In the genomic region with DNA sequence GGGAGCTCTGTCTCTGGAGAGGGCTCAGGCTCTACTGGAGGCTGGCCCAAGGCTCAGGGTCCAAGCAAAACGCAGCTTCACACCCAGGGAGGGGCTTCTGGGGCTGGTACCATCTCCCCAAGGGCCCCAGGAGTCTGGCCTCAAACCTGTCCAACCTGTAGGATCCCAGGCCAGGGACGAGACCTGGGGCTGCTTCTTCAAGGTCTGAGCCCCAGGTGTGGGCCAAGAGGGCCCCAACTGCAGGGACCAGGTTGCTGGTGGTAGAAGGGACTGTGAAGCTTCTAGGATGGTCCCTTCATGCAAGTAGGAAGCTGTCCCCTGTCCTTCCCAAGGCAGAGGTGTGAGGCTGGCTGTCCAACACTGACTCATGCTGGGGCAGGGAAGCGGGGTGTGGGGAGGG, we compare ENCODE assay signal across 16 cellular contexts. TPM values are rescaled to one million over a fixed set of nuclear protein-coding genes. Genes with fewer than 3 reads are reported as not detected.
"Had no signal": no experiment of that assay in that cellular context is flagged by ENCODE, and none has a peak within 500 bp of the region (broad histone marks: within the 10 kb centered on the region; RNA-seq: fewer than 3 reads in every experiment).

No MANE protein-coding gene starts in this region.

- H3K36me3 Mint-ChIP-seq: stimulated activated memory B cell treated with anti-CD40 and anti-IgM and Interleukin-4, amounts not matched to agents 10 μg/mL and 1 μg/mL and 100 μg/mL, for 72 hours had no signal

- ATAC-seq: activated T-helper 17 cell treated with anti-CD3 and anti-CD28 coated beads, Interleukin-2, amount 50 U/mL, for 72 hours; heart right ventricle; left lobe of liver; naive thymus-derived CD4-positive, alpha-beta T cell; right lobe of liver; stimulated activated memory B cell treated with anti-CD40 and anti-IgM and Interleukin-4, amounts not matched to agents 10 μg/mL and 1 μg/mL and 100 μg/mL, for 72 hours had no signal

- DNase-seq: activated CD4-positive, alpha-beta memory T cell treated with anti-CD3 and anti-CD28 coated beads, Interleukin-2, amount 10 ng/mL, durations not matched to agents 7 days and 5 days; activated CD4-positive, alpha-beta T cell treated with anti-CD3 and anti-CD28 coated beads for 4 hours; activated CD4-positive, CD25-positive, alpha-beta regulatory T cell; activated naive CD4-positive, alpha-beta T cell treated with Interleukin-2 at 50 U/mL for 16 hours; activated naive CD8-positive, alpha-beta T cell treated with anti-CD3 and anti-CD28 coated beads, Interleukin-2, amount 10 ng/mL, durations not matched to agents 7 days and 5 days; amygdala; cortex of kidney; heart right ventricle; stimulated activated CD4-positive, alpha-beta T cell treated with anti-CD3 and anti-CD28 coated beads, Interleukin-2, amount 100 ng/mL, for 24 hours had no signal

- H3K27me3 Mint-ChIP-seq: activated T-helper 17 cell treated with anti-CD3 and anti-CD28 coated beads, Interleukin-2, amount 50 U/mL, for 72 hours had no signal

- H3K4me3 Mint-ChIP-seq: activated CD4-positive, alpha-beta memory T cell treated with anti-CD3 and anti-CD28 coated beads, Interleukin-2, amount 10 ng/mL, durations not matched to agents 7 days and 5 days; activated naive CD8-positive, alpha-beta T cell treated with anti-CD3 and anti-CD28 coated beads, Interleukin-2, amount 10 ng/mL, durations not matched to agents 7 days and 5 days; activated T-helper 17 cell treated with anti-CD3 and anti-CD28 coated beads, Interleukin-2, amount 50 U/mL, for 72 hours; stimulated activated memory B cell treated with anti-CD40 and anti-IgM and Interleukin-4, amounts not matched to agents 10 μg/mL and 1 μg/mL and 100 μg/mL, for 72 hours; T-helper 1 cell treated with Interleukin-12 subunit alpha and Interleukin-12 subunit beta and Interleukin-4 antibody, amounts not matched to agents 30 μg/mL and 1 μg/mL, for 36 hours had no signal

- H3K9me3 Mint-ChIP-seq: activated T-helper 17 cell treated with anti-CD3 and anti-CD28 coated beads, Interleukin-2, amount 50 U/mL, for 72 hours had no signal

- H3K27ac Mint-ChIP-seq: activated CD4-positive, alpha-beta memory T cell treated with anti-CD3 and anti-CD28 coated beads, Interleukin-2, amount 10 ng/mL, durations not matched to agents 7 days and 5 days; activated naive CD8-positive, alpha-beta T cell treated with anti-CD3 and anti-CD28 coated beads, Interleukin-2, amount 10 ng/mL, durations not matched to agents 7 days and 5 days; activated T-helper 17 cell treated with anti-CD3 and anti-CD28 coated beads, Interleukin-2, amount 50 U/mL, for 72 hours; stimulated activated memory B cell treated with anti-CD40 and anti-IgM and Interleukin-4, amounts not matched to agents 10 μg/mL and 1 μg/mL and 100 μg/mL, for 72 hours; T-helper 1 cell treated with Interleukin-12 subunit alpha and Interleukin-12 subunit beta and Interleukin-4 antibody, amounts not matched to agents 30 μg/mL and 1 μg/mL, for 36 hours had no signal

- H3K4me1 Mint-ChIP-seq: activated T-helper 17 cell treated with anti-CD3 and anti-CD28 coated beads, Interleukin-2, amount 50 U/mL, for 72 hours had no signal

RNA-seq across cellular contexts. Expression of gene MMEL1, which starts 7.8 kb away (rescaled TPM):
- total RNA-seq: epithelial cell of proximal tubule, left lobe of liver had no signal
